ENCODE assay signal across 1 cellular context in genomic region chr2:142872900-142873724, GRCh38.
A peak's percentile ranks its signal among the peaks of the same experiment; 100 is the strongest.
TF ChIP-seq lines count a peak whose summit lies in the region.

No MANE protein-coding gene starts in this region.

TF ChIP-seq in HEK293, 187 proteins besides CTCF, POLR2A, EP300 and RAD21 (continued from another document):
- no peak for TF ChIP-seq MEIS1 (CRISPR knock-in tag; IDR thresholded peaks at IDR 0.05; ENCODE audit: borderline replicate concordance)
- no peak for TF ChIP-seq KLF10 (tag by site-specific recombination; IDR thresholded peaks at IDR 0.05)
- no peak for TF ChIP-seq ZNF843 (tag by site-specific recombination; IDR thresholded peaks at IDR 0.05)
- TF ChIP-seq ZNF629 (tag by site-specific recombination; IDR thresholded peaks at IDR 0.05): 0 out of 2 replicates have a peak, but pooled peaks have one; percentile 11
- 0 out of 2 replicates have a peak, but pooled peaks have one; percentile 30 for TF ChIP-seq ZBTB20 (tag by site-specific recombination; IDR thresholded peaks at IDR 0.05)
- TF ChIP-seq ZNF623 (tag by site-specific recombination; IDR thresholded peaks at IDR 0.05): no peak
- peak; percentile 70 for TF ChIP-seq PRDM6 (tag by site-specific recombination; IDR thresholded peaks at IDR 0.05)
- TF ChIP-seq ZNF777 (tag by site-specific recombination; IDR thresholded peaks at IDR 0.05; ENCODE audit: borderline replicate concordance): no peak
TF ChIP-seq in HEK293: peak in this region for 4.
